In the genomic region with DNA sequence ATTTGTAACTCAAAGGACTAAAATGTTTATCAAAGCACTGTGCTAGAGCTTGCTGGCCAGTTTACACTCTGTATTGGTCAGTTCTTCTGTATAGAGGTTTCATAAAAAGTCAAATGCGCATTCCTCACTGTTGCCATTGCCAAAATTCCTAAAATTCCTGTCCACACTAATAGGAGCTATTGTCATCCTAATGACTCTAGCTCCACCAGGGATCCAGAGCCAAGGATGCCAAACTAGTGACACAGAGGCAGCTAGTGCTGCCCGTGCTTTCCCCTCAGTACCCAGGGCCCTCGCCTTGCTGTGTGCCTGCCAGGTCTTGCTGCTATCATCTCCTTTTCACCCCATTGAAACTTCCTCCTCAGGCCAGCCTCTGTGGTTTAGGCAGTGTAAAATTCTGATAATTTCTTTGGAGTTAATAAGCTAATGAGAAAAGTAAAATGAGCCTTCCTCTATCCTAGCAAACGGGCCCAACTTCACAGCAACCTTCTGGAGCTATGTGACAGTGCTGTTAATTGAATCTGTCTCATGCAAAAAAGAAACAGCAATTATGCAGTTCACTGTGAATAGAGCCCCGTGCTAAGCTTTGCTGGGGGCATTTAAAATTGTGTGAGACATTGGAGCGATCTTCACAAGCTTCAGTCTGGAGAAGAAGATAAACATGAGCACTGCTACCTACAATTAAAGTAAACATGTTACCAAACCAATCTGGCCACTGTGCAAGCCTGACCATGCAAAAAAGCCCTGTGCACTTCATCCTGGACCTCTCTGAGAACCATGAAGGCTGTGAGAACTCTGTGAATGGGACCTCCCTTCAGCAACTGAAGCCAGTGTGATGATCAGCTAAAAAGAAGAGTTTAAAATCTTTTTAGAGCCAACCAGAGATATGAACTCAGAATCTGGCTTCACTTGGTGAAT, we compare ENCODE assay signal across 1 cellular context.
TF ChIP-seq lines count a peak whose summit lies in the region.

No MANE protein-coding gene starts in this region.

TF ChIP-seq in H1, 55 proteins besides CTCF, POLR2A, EP300 and RAD21 (continued from another document):
- TF ChIP-seq CHD2 (IDR thresholded peaks at IDR 0.05; ENCODE audit: low read length) (0 out of 2 replicates have a peak, but pooled peaks have one; percentile 44), BACH1 (IDR thresholded peaks at IDR 0.05; ENCODE audit: low read length) (no peak), CBX5 (IDR thresholded peaks at IDR 0.05; ENCODE audit: low read depth, low read length) (no peak), TCF12 (IDR thresholded peaks at IDR 0.05; ENCODE audit: low read depth, low read length) (no peak), NRF1 (IDR thresholded peaks at IDR 0.05; ENCODE audit: low read depth, low read length) (0 out of 2 replicates have a peak, but pooled peaks have one; percentile 1), TEAD4 (IDR thresholded peaks at IDR 0.05; ENCODE audit: low read depth, low read length) (peak; percentile 99), JUND (IDR thresholded peaks at IDR 0.05; ENCODE audit: low read length) (peak; percentile 97), RBBP5 (IDR thresholded peaks at IDR 0.05; ENCODE audit: borderline replicate concordance, low read depth, low read length) (peak; percentile 85; the same call in 1 of the 2 replicates), SUZ12 (IDR thresholded peaks at IDR 0.05; ENCODE audit: low read length) (no peak), BCL11A (IDR thresholded peaks at IDR 0.05; ENCODE audit: low read depth in 2 of 2, low read length in 2 of 2) (no peak), CEBPB (IDR thresholded peaks at IDR 0.05; ENCODE audit: low read depth, low read length) (0 out of 2 replicates have a peak, but pooled peaks have one; percentile 11), JUN (IDR thresholded peaks at IDR 0.05; ENCODE audit: low read depth, low read length) (peak; percentile 94), POLR2AphosphoS5 (IDR thresholded peaks at IDR 0.05; ENCODE audit: low read depth, low read length) (peak; percentile 91), TBP (IDR thresholded peaks at IDR 0.05; ENCODE audit: low read depth, low read length) (peak; percentile 88), ZNF274 (IDR thresholded peaks at IDR 0.05; ENCODE audit: borderline replicate concordance, extremely low read depth, low read length) (no peak), TAF1 (IDR thresholded peaks at IDR 0.05; ENCODE audit: low read depth, low read length) (peak; percentile 86), NANOG (IDR thresholded peaks at IDR 0.05; ENCODE audit: insufficient read depth, low read depth, low read length, poor library complexity, severe bottlenecking) (peak; percentile 83), SIRT6 (IDR thresholded peaks at IDR 0.05; ENCODE audit: low read length) (no peak), TAF7 (optimal IDR thresholded peaks at IDR 0.05; ENCODE audit: borderline replicate concordance, low read depth, low read length) (peak; percentile 82), GABPA (IDR thresholded peaks at IDR 0.05; ENCODE audit: borderline replicate concordance, insufficient read depth, low read length) (no peak), SP4 (IDR thresholded peaks at IDR 0.05; ENCODE audit: low read length) (peak; percentile 39; the same call in 1 of the 2 replicates), CREB1 (IDR thresholded peaks at IDR 0.05) (peak; percentile 57; the same call in 1 of the 2 replicates), RXRA (IDR thresholded peaks at IDR 0.05; ENCODE audit: insufficient read depth, low read depth, low read length) (no peak), YY1 (IDR thresholded peaks at IDR 0.05; ENCODE audit: low read depth, low read length) (0 out of 2 replicates have a peak, but pooled peaks have one; percentile 66), CTBP2 (IDR thresholded peaks at IDR 0.05; ENCODE audit: borderline replicate concordance, insufficient read depth, insufficient read length, low read length) (peak; percentile 90), SP2 (IDR thresholded peaks at IDR 0.05; ENCODE audit: low read length) (no peak), SAP30 (IDR thresholded peaks at IDR 0.05; ENCODE audit: insufficient read depth, insufficient replicate concordance, low read length) (no peak), SIN3A (conservative IDR thresholded peaks at IDR 0.05 in 1 of 2, IDR thresholded peaks at IDR 0.05 in 1 of 2; ENCODE audit: low read depth in 1 of 2, low read length in 2 of 2) (peak in 1 of 2 experiments; percentile 81; a peak in 2 of 4 replicates), SP1 (IDR thresholded peaks at IDR 0.05; ENCODE audit: low read depth, low read length) (peak; percentile 86)
- TF ChIP-seq, protein P1, sequence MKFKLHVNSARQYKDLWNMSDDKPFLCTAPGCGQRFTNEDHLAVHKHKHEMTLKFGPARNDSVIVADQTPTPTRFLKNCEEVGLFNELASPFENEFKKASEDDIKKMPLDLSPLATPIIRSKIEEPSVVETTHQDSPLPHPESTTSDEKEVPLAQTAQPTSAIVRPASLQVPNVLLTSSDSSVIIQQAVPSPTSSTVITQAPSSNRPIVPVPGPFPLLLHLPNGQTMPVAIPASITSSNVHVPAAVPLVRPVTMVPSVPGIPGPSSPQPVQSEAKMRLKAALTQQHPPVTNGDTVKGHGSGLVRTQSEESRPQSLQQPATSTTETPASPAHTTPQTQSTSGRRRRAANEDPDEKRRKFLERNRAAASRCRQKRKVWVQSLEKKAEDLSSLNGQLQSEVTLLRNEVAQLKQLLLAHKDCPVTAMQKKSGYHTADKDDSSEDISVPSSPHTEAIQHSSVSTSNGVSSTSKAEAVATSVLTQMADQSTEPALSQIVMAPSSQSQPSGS (IDR thresholded peaks at IDR 0.05; ENCODE audit: low read length), result peak; percentile 86
- TF ChIP-seq, protein P2, sequence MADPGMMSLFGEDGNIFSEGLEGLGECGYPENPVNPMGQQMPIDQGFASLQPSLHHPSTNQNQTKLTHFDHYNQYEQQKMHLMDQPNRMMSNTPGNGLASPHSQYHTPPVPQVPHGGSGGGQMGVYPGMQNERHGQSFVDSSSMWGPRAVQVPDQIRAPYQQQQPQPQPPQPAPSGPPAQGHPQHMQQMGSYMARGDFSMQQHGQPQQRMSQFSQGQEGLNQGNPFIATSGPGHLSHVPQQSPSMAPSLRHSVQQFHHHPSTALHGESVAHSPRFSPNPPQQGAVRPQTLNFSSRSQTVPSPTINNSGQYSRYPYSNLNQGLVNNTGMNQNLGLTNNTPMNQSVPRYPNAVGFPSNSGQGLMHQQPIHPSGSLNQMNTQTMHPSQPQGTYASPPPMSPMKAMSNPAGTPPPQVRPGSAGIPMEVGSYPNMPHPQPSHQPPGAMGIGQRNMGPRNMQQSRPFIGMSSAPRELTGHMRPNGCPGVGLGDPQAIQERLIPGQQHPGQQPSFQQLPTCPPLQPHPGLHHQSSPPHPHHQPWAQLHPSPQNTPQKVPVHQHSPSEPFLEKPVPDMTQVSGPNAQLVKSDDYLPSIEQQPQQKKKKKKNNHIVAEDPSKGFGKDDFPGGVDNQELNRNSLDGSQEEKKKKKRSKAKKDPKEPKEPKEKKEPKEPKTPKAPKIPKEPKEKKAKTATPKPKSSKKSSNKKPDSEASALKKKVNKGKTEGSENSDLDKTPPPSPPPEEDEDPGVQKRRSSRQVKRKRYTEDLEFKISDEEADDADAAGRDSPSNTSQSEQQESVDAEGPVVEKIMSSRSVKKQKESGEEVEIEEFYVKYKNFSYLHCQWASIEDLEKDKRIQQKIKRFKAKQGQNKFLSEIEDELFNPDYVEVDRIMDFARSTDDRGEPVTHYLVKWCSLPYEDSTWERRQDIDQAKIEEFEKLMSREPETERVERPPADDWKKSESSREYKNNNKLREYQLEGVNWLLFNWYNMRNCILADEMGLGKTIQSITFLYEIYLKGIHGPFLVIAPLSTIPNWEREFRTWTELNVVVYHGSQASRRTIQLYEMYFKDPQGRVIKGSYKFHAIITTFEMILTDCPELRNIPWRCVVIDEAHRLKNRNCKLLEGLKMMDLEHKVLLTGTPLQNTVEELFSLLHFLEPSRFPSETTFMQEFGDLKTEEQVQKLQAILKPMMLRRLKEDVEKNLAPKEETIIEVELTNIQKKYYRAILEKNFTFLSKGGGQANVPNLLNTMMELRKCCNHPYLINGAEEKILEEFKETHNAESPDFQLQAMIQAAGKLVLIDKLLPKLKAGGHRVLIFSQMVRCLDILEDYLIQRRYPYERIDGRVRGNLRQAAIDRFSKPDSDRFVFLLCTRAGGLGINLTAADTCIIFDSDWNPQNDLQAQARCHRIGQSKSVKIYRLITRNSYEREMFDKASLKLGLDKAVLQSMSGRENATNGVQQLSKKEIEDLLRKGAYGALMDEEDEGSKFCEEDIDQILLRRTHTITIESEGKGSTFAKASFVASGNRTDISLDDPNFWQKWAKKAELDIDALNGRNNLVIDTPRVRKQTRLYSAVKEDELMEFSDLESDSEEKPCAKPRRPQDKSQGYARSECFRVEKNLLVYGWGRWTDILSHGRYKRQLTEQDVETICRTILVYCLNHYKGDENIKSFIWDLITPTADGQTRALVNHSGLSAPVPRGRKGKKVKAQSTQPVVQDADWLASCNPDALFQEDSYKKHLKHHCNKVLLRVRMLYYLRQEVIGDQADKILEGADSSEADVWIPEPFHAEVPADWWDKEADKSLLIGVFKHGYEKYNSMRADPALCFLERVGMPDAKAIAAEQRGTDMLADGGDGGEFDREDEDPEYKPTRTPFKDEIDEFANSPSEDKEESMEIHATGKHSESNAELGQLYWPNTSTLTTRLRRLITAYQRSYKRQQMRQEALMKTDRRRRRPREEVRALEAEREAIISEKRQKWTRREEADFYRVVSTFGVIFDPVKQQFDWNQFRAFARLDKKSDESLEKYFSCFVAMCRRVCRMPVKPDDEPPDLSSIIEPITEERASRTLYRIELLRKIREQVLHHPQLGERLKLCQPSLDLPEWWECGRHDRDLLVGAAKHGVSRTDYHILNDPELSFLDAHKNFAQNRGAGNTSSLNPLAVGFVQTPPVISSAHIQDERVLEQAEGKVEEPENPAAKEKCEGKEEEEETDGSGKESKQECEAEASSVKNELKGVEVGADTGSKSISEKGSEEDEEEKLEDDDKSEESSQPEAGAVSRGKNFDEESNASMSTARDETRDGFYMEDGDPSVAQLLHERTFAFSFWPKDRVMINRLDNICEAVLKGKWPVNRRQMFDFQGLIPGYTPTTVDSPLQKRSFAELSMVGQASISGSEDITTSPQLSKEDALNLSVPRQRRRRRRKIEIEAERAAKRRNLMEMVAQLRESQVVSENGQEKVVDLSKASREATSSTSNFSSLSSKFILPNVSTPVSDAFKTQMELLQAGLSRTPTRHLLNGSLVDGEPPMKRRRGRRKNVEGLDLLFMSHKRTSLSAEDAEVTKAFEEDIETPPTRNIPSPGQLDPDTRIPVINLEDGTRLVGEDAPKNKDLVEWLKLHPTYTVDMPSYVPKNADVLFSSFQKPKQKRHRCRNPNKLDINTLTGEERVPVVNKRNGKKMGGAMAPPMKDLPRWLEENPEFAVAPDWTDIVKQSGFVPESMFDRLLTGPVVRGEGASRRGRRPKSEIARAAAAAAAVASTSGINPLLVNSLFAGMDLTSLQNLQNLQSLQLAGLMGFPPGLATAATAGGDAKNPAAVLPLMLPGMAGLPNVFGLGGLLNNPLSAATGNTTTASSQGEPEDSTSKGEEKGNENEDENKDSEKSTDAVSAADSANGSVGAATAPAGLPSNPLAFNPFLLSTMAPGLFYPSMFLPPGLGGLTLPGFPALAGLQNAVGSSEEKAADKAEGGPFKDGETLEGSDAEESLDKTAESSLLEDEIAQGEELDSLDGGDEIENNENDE (IDR thresholded peaks at IDR 0.05; ENCODE audit: insufficient replicate concordance, low read length), result peak; percentile 74
TF ChIP-seq in H1: peak in this region for 22.
